1 cellular context compared by ENCODE assay signal in the genomic region with DNA sequence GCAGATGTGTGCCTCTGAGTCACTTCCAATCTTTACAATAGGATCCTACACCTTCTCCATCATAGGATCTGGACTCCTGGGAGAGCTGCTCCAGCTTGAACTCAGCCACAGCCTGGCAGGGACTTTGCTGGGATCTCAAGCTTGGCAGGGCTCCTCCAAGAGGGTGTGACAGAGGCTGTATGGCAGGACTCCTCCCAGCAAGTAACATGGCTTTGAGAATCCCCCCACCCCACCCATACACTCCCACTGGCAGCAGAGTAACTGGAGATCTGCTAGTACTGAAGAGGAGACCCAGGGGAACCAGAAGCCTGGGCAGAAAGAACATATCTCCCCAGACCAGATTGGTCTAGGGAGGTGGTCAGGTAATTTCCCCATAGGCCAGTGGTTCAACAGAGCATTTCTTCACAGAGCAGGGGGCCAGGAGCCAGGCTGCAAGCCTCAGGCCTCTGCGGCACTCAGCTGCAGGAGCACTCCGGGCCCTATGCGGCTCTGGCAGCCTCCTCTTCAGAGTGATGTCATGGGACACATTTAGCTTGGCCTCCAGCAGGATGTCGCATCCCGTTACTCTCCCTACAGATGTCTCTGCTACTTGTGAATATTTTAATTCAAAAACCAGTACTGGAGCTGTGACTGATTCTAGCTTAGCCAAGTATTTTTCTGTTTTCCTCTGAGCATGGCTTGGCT.
TF ChIP-seq lines count a peak whose summit lies in the region.

No MANE protein-coding gene starts in this region.

TF ChIP-seq in GM12878, 131 proteins besides CTCF, POLR2A, EP300 and RAD21 (continued from another document):
- TF ChIP-seq, protein P1, sequence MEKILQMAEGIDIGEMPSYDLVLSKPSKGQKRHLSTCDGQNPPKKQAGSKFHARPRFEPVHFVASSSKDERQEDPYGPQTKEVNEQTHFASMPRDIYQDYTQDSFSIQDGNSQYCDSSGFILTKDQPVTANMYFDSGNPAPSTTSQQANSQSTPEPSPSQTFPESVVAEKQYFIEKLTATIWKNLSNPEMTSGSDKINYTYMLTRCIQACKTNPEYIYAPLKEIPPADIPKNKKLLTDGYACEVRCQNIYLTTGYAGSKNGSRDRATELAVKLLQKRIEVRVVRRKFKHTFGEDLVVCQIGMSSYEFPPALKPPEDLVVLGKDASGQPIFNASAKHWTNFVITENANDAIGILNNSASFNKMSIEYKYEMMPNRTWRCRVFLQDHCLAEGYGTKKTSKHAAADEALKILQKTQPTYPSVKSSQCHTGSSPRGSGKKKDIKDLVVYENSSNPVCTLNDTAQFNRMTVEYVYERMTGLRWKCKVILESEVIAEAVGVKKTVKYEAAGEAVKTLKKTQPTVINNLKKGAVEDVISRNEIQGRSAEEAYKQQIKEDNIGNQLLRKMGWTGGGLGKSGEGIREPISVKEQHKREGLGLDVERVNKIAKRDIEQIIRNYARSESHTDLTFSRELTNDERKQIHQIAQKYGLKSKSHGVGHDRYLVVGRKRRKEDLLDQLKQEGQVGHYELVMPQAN (conservative IDR thresholded peaks at IDR 0.05), result no peak
